Comparison of ENCODE assay signal across 18 cellular contexts in genomic region chr7:113392841-113393540, GRCh38.
"Had no signal": no experiment of that assay in that cellular context is flagged by ENCODE, and none has a peak within 500 bp of the region (broad histone marks: within the 10 kb centered on the region; RNA-seq: fewer than 3 reads in every experiment).

No MANE protein-coding gene starts in this region.

- DNase-seq: activated B cell treated with CpG ODN at 0.5 μM for 24 hours; activated CD4-positive, alpha-beta T cell treated with anti-CD3 and anti-CD28 coated beads for 48 hours; activated CD8-positive, alpha-beta T cell treated with anti-CD3 and anti-CD28 coated beads for 36 hours; activated naive CD4-positive, alpha-beta T cell treated with Interleukin-2 at 50 U/mL for 16 hours; activated naive CD8-positive, alpha-beta T cell treated with anti-CD3 and anti-CD28 coated beads, Interleukin-2, amount 10 ng/mL, durations not matched to agents 7 days and 5 days; activated T-cell treated with anti-CD3 and anti-CD28 coated beads, Interleukin-2, amount 50 U/mL, for 1 hour; amygdala; effector CD8-positive, alpha-beta T cell; left cardiac atrium; mesenchymal stem cell; naive thymus-derived CD4-positive, alpha-beta T cell; ovary; sigmoid colon; stimulated activated CD4-positive, alpha-beta T cell treated with anti-CD3 and anti-CD28 coated beads, Interleukin-4, amount 100 ng/mL, for 4 hours; upper lobe of left lung had no signal

- H3K27ac ChIP-seq: cardiac muscle cell, ovary, sigmoid colon, thoracic aorta, upper lobe of left lung had no signal

- ATAC-seq: activated CD8-positive, alpha-beta T cell treated with anti-CD3 and anti-CD28 coated beads for 36 hours; left cardiac atrium; naive thymus-derived CD4-positive, alpha-beta T cell; stimulated activated memory B cell treated with anti-CD40 and anti-IgM and Interleukin-4, amounts not matched to agents 10 μg/mL and 1 μg/mL and 100 μg/mL, for 72 hours had no signal
